ENCODE assay signal across 18 cellular contexts in genomic region chr19:14096272-14096992, GRCh38. TPM values are rescaled to one million over a fixed set of nuclear protein-coding genes. Genes with fewer than 3 reads are reported as not detected.
DNase-seq lines count a peak whose midpoint lies in the region; ATAC-seq and TF ChIP-seq lines count a peak whose summit lies in the region.
"Had no signal": no experiment of that assay in that cellular context is flagged by ENCODE, and none has a peak within 500 bp of the region (broad histone marks: within the 10 kb centered on the region; RNA-seq: fewer than 3 reads in every experiment).

No MANE protein-coding gene starts in this region.

- H3K79me2 ChIP-seq in H9 (ENCODE audit: insufficient read depth, low read length) = no peaks in the 10 kb centered on the region

- peak; percentile 8 to 49 for TF ChIP-seq RAD21 in liver (IDR thresholded peaks at IDR 0.05)

- no peak overlapping the region for H3K18ac ChIP-seq in H9 (ENCODE audit: insufficient read length, low read depth, low read length)

- no peak overlapping the region for H2BK20ac ChIP-seq in H9 (ENCODE audit: low read depth, low read length, poor library complexity, severe bottlenecking)

- H2AK5ac ChIP-seq in H9 (ENCODE audit: insufficient read length, low read length) = no peak overlapping the region

- H3K79me1 ChIP-seq in H9 (ENCODE audit: insufficient read depth, low read depth, low read length, poor library complexity, severe bottlenecking) = no peaks in the 10 kb centered on the region

- no peak overlapping the region for H2AFZ ChIP-seq in H9 (ENCODE audit: low read length)

- H2BK15ac ChIP-seq in H9 (ENCODE audit: low read depth, low read length) = no peak overlapping the region

- peaks cover 6 to 32% (median 22%) of the 10 kb centered on the region in 3 experiments for H3K36me3 Mint-ChIP-seq in H9 (ENCODE audit: insufficient read depth in 1 of 3, low read depth in 3 of 3)

- H3K36me3 ChIP-seq in liver (ENCODE audit: control insufficient read depth in 4 of 4, insufficient read depth in 3 of 4, low read depth in 1 of 4, low read length in 3 of 4) (peaks cover 7 to 35% (median 13%) of the 10 kb centered on the region in 4 donors), upper lobe of left lung (peaks cover 0 to 48% (median 34%) of the 10 kb centered on the region in 4 donors)
- H3K36me3 ChIP-seq: ovary had no signal

- no peak overlapping the region for H3K27ac ChIP-seq in H9 (ENCODE audit: insufficient read length, low read depth, low read length)
- no peak overlapping the region for H3K27ac ChIP-seq in VCaP
- no peak overlapping the region for H3K27ac ChIP-seq in liver (ENCODE audit: low read depth in 1 of 2, low read length in 2 of 2)
- no peak overlapping the region for H3K27ac ChIP-seq in upper lobe of left lung
- H3K27ac ChIP-seq: ovary had no signal

- H3T11ph ChIP-seq in H9 (ENCODE audit: low read length) = no peak overlapping the region

- H3K4me2 ChIP-seq in H9 (ENCODE audit: insufficient read depth, insufficient read length, low read length) = no peak overlapping the region

- H2BK5ac ChIP-seq in H9 (ENCODE audit: insufficient read length, low read length) = no peak overlapping the region

- ATAC-seq in upper lobe of left lung (ENCODE audit: low FRiP score in 2 of 2) = no peak
- ATAC-seq: activated CD4-positive, CD25-positive, alpha-beta regulatory T cell treated with anti-CD3 and anti-CD28 coated beads, Interleukin-2, amount 50 U/mL, for 24 hours had no signal

- no peak overlapping the region for H2BK120ac ChIP-seq in H9 (ENCODE audit: low read depth, low read length, poor library complexity, severe bottlenecking)

- peaks cover 7 to 8% of the 10 kb centered on the region in 2 experiments; a peak in 3 of 4 replicates for H3K4me1 Mint-ChIP-seq in H9

- DNase-seq in H9 (no peak), NCI-H774 (lab: John Stamatoyannopoulos, UW) (no peak), upper lobe of left lung (no peak)
- DNase-seq: activated T-cell treated with anti-CD3 and anti-CD28 coated beads for 4 hours; CD4-positive, alpha-beta memory T cell; foreskin fibroblast; HCEC 1CT; immature natural killer cell; midbrain; MM.1S; ovary; SW 1271 had no signal

- no peaks in the 10 kb centered on the region for H4K20me1 ChIP-seq in H9 (ENCODE audit: control insufficient read depth, insufficient read depth, insufficient read length)

- H3K9me3 Mint-ChIP-seq in H9 = peaks cover 13 to 15% of the 10 kb centered on the region in 2 experiments

- H3K27me3 Mint-ChIP-seq in H9 (ENCODE audit: low read depth) = peaks cover 20% of the 10 kb centered on the region

- H3K4ac ChIP-seq in H9 (ENCODE audit: low read depth, low read length) = no peak overlapping the region

- WGBS in H9 (ENCODE audit: extremely low coverage, insufficient read length, low lambda C conversion rate) = no CpG with 5 or more reads among the region's 11 CpGs
- WGBS in liver = 98% methylated on average over 11 of the region's 11 CpGs
- WGBS in upper lobe of left lung, 2 donors = 91 to 93% methylated on average over 5 to 11 of the region's 11 CpGs

- H3K9ac ChIP-seq in H9 (ENCODE audit: extremely low read depth, insufficient read length, low read length) (no peak overlapping the region), liver (ENCODE audit: low read depth in 1 of 2, low read length in 2 of 2) (no peak overlapping the region)

- no peak overlapping the region for H3K4me3 ChIP-seq in liver (ENCODE audit: low read depth in 1 of 3, low read length in 3 of 3)
- no peak overlapping the region for H3K4me3 ChIP-seq in upper lobe of left lung
- H3K4me3 ChIP-seq: ovary had no signal

- no peak overlapping the region for H3K23ac ChIP-seq in H9 (ENCODE audit: insufficient read length, low read depth, low read length)

- H3K23me2 ChIP-seq in H9 (ENCODE audit: insufficient read length, low read depth, low read length, poor library complexity, severe bottlenecking) = peaks cover 6% of the 10 kb centered on the region

- no peak for TF ChIP-seq POLR2A in upper lobe of left lung (IDR thresholded peaks at IDR 0.05)

- no peak for TF ChIP-seq EP300 in upper lobe of left lung (IDR thresholded peaks at IDR 0.05)

- H3K27me3 ChIP-seq in H9 (ENCODE audit: insufficient read depth, low read length) (no peaks in the 10 kb centered on the region), liver (ENCODE audit: control insufficient read depth in 4 of 4, insufficient read depth in 4 of 4, low read length in 3 of 4) (no peaks in the 10 kb centered on the region), upper lobe of left lung (no peaks in the 10 kb centered on the region)
- H3K27me3 ChIP-seq: ovary had no signal

- no peak overlapping the region for H2BK12ac ChIP-seq in H9 (ENCODE audit: insufficient read length, low read depth, low read length)

- no peak overlapping the region for H4K8ac ChIP-seq in H9 (replicated peaks; ENCODE audit: insufficient read length, low read depth, low read length)

- peak; percentile 52 for TF ChIP-seq CTCF in H9 (conservative IDR thresholded peaks at IDR 0.05)
- 0 out of 2 replicates have a peak, but pooled peaks have one; percentile 9 for TF ChIP-seq CTCF in VCaP (conservative IDR thresholded peaks at IDR 0.05)
- no peak for TF ChIP-seq CTCF in liver (IDR thresholded peaks at IDR 0.05; ENCODE audit: low read depth, low read length, missing input control)
- no peak for TF ChIP-seq CTCF in upper lobe of left lung (IDR thresholded peaks at IDR 0.05)

- H3K4me3 Mint-ChIP-seq in H9 = 0 out of 5 replicates have a peak overlapping the region, but pooled peaks of 1 of the 2 experiments have one; percentile 31
- H3K4me3 Mint-ChIP-seq: CD4-positive, alpha-beta memory T cell; immature natural killer cell had no signal

- H3K56ac ChIP-seq in H9 (ENCODE audit: insufficient read length, low read depth, low read length) = no peak overlapping the region

- H4K5ac ChIP-seq in H9 (ENCODE audit: insufficient read length, low read depth, low read length) = no peak overlapping the region

- peak overlapping the region in 1 of 3 experiments; percentile 75; a peak in 2 of 7 replicates for H3K27ac Mint-ChIP-seq in H9
- H3K27ac Mint-ChIP-seq: CD4-positive, alpha-beta memory T cell; immature natural killer cell had no signal

- no peak overlapping the region for H3K14ac ChIP-seq in H9 (ENCODE audit: insufficient read depth, low read length)

- no peak overlapping the region for H4K91ac ChIP-seq in H9 (ENCODE audit: insufficient read length, low read depth, low read length)

- H3K4me1 ChIP-seq in H9 (ENCODE audit: insufficient read depth, low read length) (no peaks in the 10 kb centered on the region), liver (ENCODE audit: control insufficient read depth in 4 of 4, insufficient read depth in 4 of 4, low read length in 3 of 4) (peaks cover 0 to 7% (median 2%) of the 10 kb centered on the region in 4 donors), upper lobe of left lung (peaks cover 0 to 9% (median 7%) of the 10 kb centered on the region in 4 donors)

- peaks cover 6% of the 10 kb centered on the region for H3K9me3 ChIP-seq in H9 (ENCODE audit: control insufficient read depth, low read depth, low read length)
- peaks cover 0 to 5% (median 3%) of the 10 kb centered on the region in 4 donors for H3K9me3 ChIP-seq in liver (ENCODE audit: control insufficient read depth in 4 of 4, low read length in 3 of 4)
- H3K9me3 ChIP-seq in upper lobe of left lung = peaks cover 0 to 8% (median 2%) of the 10 kb centered on the region in 4 donors
- H3K9me3 ChIP-seq: ovary had no signal

TF ChIP-seq in liver, 16 proteins besides CTCF, POLR2A, EP300 and RAD21:
- TF ChIP-seq FOXA1 (IDR thresholded peaks at IDR 0.05) (no peak), MAX (IDR thresholded peaks at IDR 0.05) (no peak), SP1 (IDR thresholded peaks at IDR 0.05) (no peak)

RNA-seq across cellular contexts. Expression of gene SAMD1, which starts 5.9 kb away (rescaled TPM):
- total RNA-seq in H9 (2021) (104 and 108 TPM in 2 replicates), liver (10 to 100 TPM in 1 of 2 donors, 1 to 10 TPM in 1; 6.4 to 33.0 TPM), upper lobe of left lung (10 to 100 TPM; 17.8 to 62.8 (median 37.0) TPM)
- 10 to 100 TPM in 1 of 2 donors, 1 to 10 TPM in 1; 2.1 to 11.7 TPM for polyA plus RNA-seq in liver

RNA-seq across cellular contexts. Expression of gene C19orf67, which starts 10.8 kb away (rescaled TPM):
- total RNA-seq in H9 (2021) (0.39 and 0.72 TPM in 2 replicates), liver (under 1 TPM in 1 of 2 donors, not detected in 1; 0.25 TPM), upper lobe of left lung (under 1 TPM in 1 of 6 donors, not detected in 5; 0.40 TPM)
- polyA plus RNA-seq in liver = not detected
- total RNA-seq: dermis microvascular lymphatic vessel endothelial cell, G401, ovary, temporal lobe had no signal
- polyA plus RNA-seq: CD4-positive, alpha-beta memory T cell; immature natural killer cell had no signal

RNA-seq across cellular contexts. Expression of gene PRKACA, which starts 21.1 kb away (rescaled TPM):
- total RNA-seq in H9 (2021) (51.8 and 56.0 TPM in 2 replicates), liver (10 to 100 TPM; 28.5 to 51.9 TPM), upper lobe of left lung (100 to 1,000 TPM in 1 of 6 donors, 10 to 100 TPM in 5; 24.1 to 107 (median 51.7) TPM)
- polyA plus RNA-seq in liver = 10 to 100 TPM; 15.5 to 72.4 TPM

RNA-seq across cellular contexts. Expression of gene MISP3, which starts 23.8 kb away (rescaled TPM):
- total RNA-seq in H9 (2021) (0.26 and 0.72 TPM in 2 replicates), liver (1 to 10 TPM in 1 of 2 donors, under 1 TPM in 1; 0.28 to 3.8 TPM), upper lobe of left lung (10 to 100 TPM in 3 of 6 donors, 1 to 10 TPM in 3; 7.9 to 31.2 (median 12.3) TPM)
- 1 to 10 TPM; 1.8 to 3.9 TPM for polyA plus RNA-seq in liver

RNA-seq across cellular contexts. Expression of gene PALM3, which starts 34.6 kb away (rescaled TPM):
- 11.5 and 13.5 TPM in 2 replicates for total RNA-seq in H9 (2021)
- 1 to 10 TPM; 1.4 to 6.6 TPM for total RNA-seq in liver
- 10 to 100 TPM in 1 of 2 donors, 1 to 10 TPM in 1; 5.3 to 17.9 TPM for polyA plus RNA-seq in liver
- 100 to 1,000 TPM in 1 of 6 donors, 10 to 100 TPM in 2, 1 to 10 TPM in 2, under 1 TPM in 1; 0.15 to 123 (median 11.0) TPM for total RNA-seq in upper lobe of left lung
- total RNA-seq: CD4-positive, alpha-beta memory T cell had no signal
- polyA plus RNA-seq: CD4-positive, alpha-beta memory T cell; immature natural killer cell had no signal

Comparison
In these comparisons a context has a peak if more than half of its experiments do, and no peak if none do; other contexts are left out.
1. CTCF ChIP-seq: peak in H9 (single experiment) and VCaP (single experiment); none in liver (single experiment) and upper lobe of left lung (0 of 6).